ENCODE assay signal across 8 cellular contexts in genomic region chr14:22822619-22823551, GRCh38. TPM values are rescaled to one million over a fixed set of nuclear protein-coding genes. Genes with fewer than 3 reads are reported as not detected.
DNase-seq lines count a peak whose midpoint lies in the region; ATAC-seq lines count a peak whose summit lies in the region.

No MANE protein-coding gene starts in this region.

- no peaks in the 10 kb centered on the region for H3K9me3 Mint-ChIP-seq in activated CD4-positive, alpha-beta memory T cell treated with anti-CD3 and anti-CD28 coated beads, Interleukin-2, amount 10 ng/mL, durations not matched to agents 7 days and 5 days

- POLR2A ChIA-PET in activated CD4-positive, alpha-beta memory T cell treated with anti-CD3 and anti-CD28 coated beads, Interleukin-2, amount 10 ng/mL, durations not matched to agents 7 days and 5 days (lab: Charles Lee), result interaction anchor here (0.6 to 2.3 kb wide), 14 partner anchors 10 to 253 kb away, joined by 3 to 10 read pairs (median 4); partner anchors contain the start of genes AJUBA, LRP10, OXA1L and PRMT5

- DNase-seq in DMS 273 (lab: John Stamatoyannopoulos, UW; ENCODE audit: unreplicated experiment), result peak; percentile 94
- DNase-seq in NAMALWA (ENCODE audit: low spot score), result peak; percentile 88
- DNase-seq in activated CD4-positive, alpha-beta memory T cell treated with anti-CD3 and anti-CD28 coated beads, Interleukin-2, amount 10 ng/mL, durations not matched to agents 7 days and 5 days, result peak; percentile 71
- DNase-seq in effector memory CD4-positive, alpha-beta T cell, result peak; percentile 44 to 46 (median 46)
- peak; percentile 99 for DNase-seq in mesendoderm
- DNase-seq in stimulated activated CD8-positive, alpha-beta memory T cell treated with anti-CD3 and anti-CD28 coated beads, Interleukin-15, amount 100 ng/mL, for 1 hour (ENCODE audit: low read depth), result peak; percentile 37
- DNase-seq in GOT3 (lab: John Stamatoyannopoulos, UW), result no peak

- no peaks in the 10 kb centered on the region for H3K79me2 ChIP-seq in mesendoderm (ENCODE audit: control insufficient read depth, insufficient read depth, low read length)

- H3K4ac ChIP-seq in mesendoderm (ENCODE audit: low read depth, low read length), result peak overlapping the region; percentile 99

- H2BK5ac ChIP-seq in mesendoderm (ENCODE audit: low read length), result peak overlapping the region; percentile 96

- H3K36me3 Mint-ChIP-seq in activated CD4-positive, alpha-beta memory T cell treated with anti-CD3 and anti-CD28 coated beads, Interleukin-2, amount 10 ng/mL, durations not matched to agents 7 days and 5 days (ENCODE audit: low read depth), result no peaks in the 10 kb centered on the region

- H3K9me3 ChIP-seq in effector memory CD4-positive, alpha-beta T cell (ENCODE audit: control insufficient read depth, low read length), result no peaks in the 10 kb centered on the region

- no peak overlapping the region for H3K27ac Mint-ChIP-seq in activated CD4-positive, alpha-beta memory T cell treated with anti-CD3 and anti-CD28 coated beads, Interleukin-2, amount 10 ng/mL, durations not matched to agents 7 days and 5 days

- peak overlapping the region; percentile 98 for H2BK120ac ChIP-seq in mesendoderm (ENCODE audit: low read depth, low read length)

- H3K79me1 ChIP-seq in mesendoderm (ENCODE audit: low read length), result no peaks in the 10 kb centered on the region

- H3K4me3 Mint-ChIP-seq in activated CD4-positive, alpha-beta memory T cell treated with anti-CD3 and anti-CD28 coated beads, Interleukin-2, amount 10 ng/mL, durations not matched to agents 7 days and 5 days, result peak overlapping the region; percentile 39

- peak overlapping the region; percentile 35 for H3K4me3 ChIP-seq in effector memory CD4-positive, alpha-beta T cell (ENCODE audit: insufficient read depth, low read depth, low read length, poor library complexity, severe bottlenecking)
- H3K4me3 ChIP-seq in mesendoderm (ENCODE audit: low read length), result peak overlapping the region; percentile 72

- no peak overlapping the region for H2BK15ac ChIP-seq in mesendoderm (replicated peaks; ENCODE audit: low read depth)

- H3K27me3 Mint-ChIP-seq in activated CD4-positive, alpha-beta memory T cell treated with anti-CD3 and anti-CD28 coated beads, Interleukin-2, amount 10 ng/mL, durations not matched to agents 7 days and 5 days, result peaks cover 19% of the 10 kb centered on the region

- no peak overlapping the region for H4K8ac ChIP-seq in mesendoderm (ENCODE audit: low read depth, low read length)

- WGBS in mesendoderm (ENCODE audit: extremely low coverage, insufficient coverage, low lambda C conversion rate), result no CpG with 5 or more reads among the region's 41 CpGs

- H3K4me2 ChIP-seq in mesendoderm (ENCODE audit: low read length), result peak overlapping the region; percentile 85

- H3K9ac ChIP-seq in mesendoderm (ENCODE audit: low read length), result peak overlapping the region; percentile 81

- peak overlapping the region; percentile 86 for H3K23ac ChIP-seq in mesendoderm (ENCODE audit: low read length)

- H3K36me3 ChIP-seq in effector memory CD4-positive, alpha-beta T cell (ENCODE audit: control insufficient read depth, insufficient read depth, low read length), result no peaks in the 10 kb centered on the region
- no peaks in the 10 kb centered on the region for H3K36me3 ChIP-seq in mesendoderm (ENCODE audit: control insufficient read depth, insufficient read depth, low read length)

- CTCF ChIA-PET in activated CD4-positive, alpha-beta memory T cell treated with anti-CD3 and anti-CD28 coated beads, Interleukin-2, amount 10 ng/mL, durations not matched to agents 7 days and 5 days (lab: Charles Lee), result interaction anchor here (0.5 to 7.5 kb wide), 36 partner anchors 11 to 916 kb away, joined by 3 to 195 read pairs (median 4); partner anchors contain the start of genes AJUBA, HAUS4, LRP10 and RBM23

- peak; percentile 57 for ATAC-seq in GM21529 (IDR thresholded peaks at IDR 0.05; ENCODE audit: unreplicated experiment)

- no peak overlapping the region for H4K5ac ChIP-seq in mesendoderm (ENCODE audit: low read length)

- peaks cover 5% of the 10 kb centered on the region for H3K4me1 ChIP-seq in effector memory CD4-positive, alpha-beta T cell (ENCODE audit: control insufficient read depth, insufficient read depth, low read length, poor library complexity, severe bottlenecking)
- peaks cover 15% of the 10 kb centered on the region for H3K4me1 ChIP-seq in mesendoderm (ENCODE audit: control insufficient read depth, low read depth, low read length)

- no peak overlapping the region for H2AK5ac ChIP-seq in mesendoderm (ENCODE audit: low read length)

- no peak overlapping the region for H3K27ac ChIP-seq in effector memory CD4-positive, alpha-beta T cell (ENCODE audit: insufficient read depth, low read length, poor library complexity, severe bottlenecking)
- peak overlapping the region; percentile 96 for H3K27ac ChIP-seq in mesendoderm (ENCODE audit: low read depth, low read length)

- no peaks in the 10 kb centered on the region for H3K27me3 ChIP-seq in effector memory CD4-positive, alpha-beta T cell (replicated peaks; ENCODE audit: control insufficient read depth, insufficient read depth, low read length, poor library complexity, severe bottlenecking)
- H3K27me3 ChIP-seq in mesendoderm (ENCODE audit: insufficient read depth, low read length, poor library complexity), result no peaks in the 10 kb centered on the region

- H3K4me1 Mint-ChIP-seq in activated CD4-positive, alpha-beta memory T cell treated with anti-CD3 and anti-CD28 coated beads, Interleukin-2, amount 10 ng/mL, durations not matched to agents 7 days and 5 days, result peaks cover 36% of the 10 kb centered on the region

- H3K56ac ChIP-seq in mesendoderm (ENCODE audit: low read length), result peak overlapping the region; percentile 92

- H3K18ac ChIP-seq in mesendoderm (ENCODE audit: low read length), result peak overlapping the region; percentile 98

RNA-seq across cellular contexts. Expression of gene MRPL52, which starts 6.8 kb away (rescaled TPM):
- total RNA-seq in activated CD4-positive, alpha-beta memory T cell treated with anti-CD3 and anti-CD28 coated beads, Interleukin-2, amount 10 ng/mL, durations not matched to agents 7 days and 5 days, result 100 to 1,000 TPM; 108 to 119 TPM
- polyA plus RNA-seq in mesendoderm (2013, experiment 1 of 2), result 355 TPM
- polyA plus RNA-seq in mesendoderm (2013, experiment 2 of 2), result 362 TPM

RNA-seq across cellular contexts. Expression of gene SLC7A7, which starts 7.7 kb away (rescaled TPM):
- total RNA-seq in activated CD4-positive, alpha-beta memory T cell treated with anti-CD3 and anti-CD28 coated beads, Interleukin-2, amount 10 ng/mL, durations not matched to agents 7 days and 5 days, result under 1 TPM; 0.38 to 0.60 TPM
- 8.9 TPM for polyA plus RNA-seq in mesendoderm (2013, experiment 1 of 2)
- 8.0 TPM for polyA plus RNA-seq in mesendoderm (2013, experiment 2 of 2)

RNA-seq across cellular contexts. Expression of gene MMP14, which starts 13.5 kb away (rescaled TPM):
- 1 to 10 TPM; 1.9 to 2.9 TPM for total RNA-seq in activated CD4-positive, alpha-beta memory T cell treated with anti-CD3 and anti-CD28 coated beads, Interleukin-2, amount 10 ng/mL, durations not matched to agents 7 days and 5 days
- polyA plus RNA-seq in mesendoderm (2013, experiment 1 of 2), result 188 TPM
- 174 TPM for polyA plus RNA-seq in mesendoderm (2013, experiment 2 of 2)

RNA-seq across cellular contexts. Expression of gene LRP10, which starts 48.7 kb away (rescaled TPM):
- total RNA-seq in activated CD4-positive, alpha-beta memory T cell treated with anti-CD3 and anti-CD28 coated beads, Interleukin-2, amount 10 ng/mL, durations not matched to agents 7 days and 5 days, result 10 to 100 TPM; 88.5 to 98.6 TPM
- 11.7 TPM for polyA plus RNA-seq in mesendoderm (2013, experiment 1 of 2)
- 11.5 TPM for polyA plus RNA-seq in mesendoderm (2013, experiment 2 of 2)

RNA-seq across cellular contexts. Expression of gene OXA1L, which starts 56.4 kb away (rescaled TPM):
- 100 to 1,000 TPM; 118 to 122 TPM for total RNA-seq in activated CD4-positive, alpha-beta memory T cell treated with anti-CD3 and anti-CD28 coated beads, Interleukin-2, amount 10 ng/mL, durations not matched to agents 7 days and 5 days
- polyA plus RNA-seq in mesendoderm (2013, experiment 1 of 2), result 117 TPM
- 118 TPM for polyA plus RNA-seq in mesendoderm (2013, experiment 2 of 2)
